In genomic region chr2:169479257-169480078, GRCh38 we compare ENCODE assay signal across 8 cellular contexts. TPM values are rescaled to one million over a fixed set of nuclear protein-coding genes. Genes with fewer than 3 reads are reported as not detected.
DNase-seq lines count a peak whose midpoint lies in the region; ATAC-seq and TF ChIP-seq lines count a peak whose summit lies in the region.

BBS5 (plus strand) TSS chr2:169479494; CDS start chr2:169479554, 60 bp downstream.

- peak in 3 of 4 experiments; percentile 30 to 67 (median 40) for TF ChIP-seq CTCF in gastroesophageal sphincter (IDR thresholded peaks at IDR 0.05)

- ATAC-seq in GM21619 (IDR thresholded peaks at IDR 0.05; ENCODE audit: unreplicated experiment) (peak; percentile 97), gastroesophageal sphincter (peak; percentile 94)

- H2BK15ac ChIP-seq in neuronal stem cell (ENCODE audit: low read length), result no peak within 1 kb of the TSS

- H3K4me1 ChIP-seq in gastroesophageal sphincter, result peaks cover 0 to 21% (median 4%) of the 10 kb centered on the region in 3 donors
- peaks cover 0 to 2% of the 10 kb centered on the region in 2 donors for H3K4me1 ChIP-seq in neuronal stem cell (ENCODE audit: control insufficient read depth in 2 of 2, insufficient read depth in 1 of 2, low read depth in 1 of 2, low read length in 2 of 2)
- peaks cover 6 to 27% (median 23%) of the 10 kb centered on the region in 5 donors for H3K4me1 ChIP-seq in subcutaneous abdominal adipose tissue (ENCODE audit: control insufficient read depth in 5 of 5, insufficient read depth in 5 of 5, low read length in 5 of 5)

- H3K4ac ChIP-seq in neuronal stem cell (ENCODE audit: low read length), result no peak within 1 kb of the TSS

- no peaks in the 10 kb centered on the region for H3K27me3 ChIP-seq in gastroesophageal sphincter
- H3K27me3 ChIP-seq in neuronal stem cell (ENCODE audit: control insufficient read depth in 3 of 3, insufficient read depth in 3 of 3, low read depth in 1 of 3, low read length in 3 of 3), result peaks cover 0 to 4% (median 4%) of the 10 kb centered on the region in 3 experiments
- H3K27me3 ChIP-seq in subcutaneous abdominal adipose tissue (ENCODE audit: control insufficient read depth in 5 of 5, insufficient read depth in 4 of 5, low read length in 5 of 5), result no peaks in the 10 kb centered on the region

- H2AFZ ChIP-seq in neuronal stem cell (ENCODE audit: low read length), result peak within 1 kb of the TSS; percentile 96

- H3K27ac ChIP-seq in gastroesophageal sphincter (peak within 1 kb of the TSS; percentile 67 to 87 (median 84)), neuronal stem cell (replicated peaks; ENCODE audit: low read length) (no peak within 1 kb of the TSS), subcutaneous abdominal adipose tissue (ENCODE audit: low read depth, low read length) (peak within 1 kb of the TSS; percentile 47)

- DNase-seq in DMS153 treated with DMSO at 0.1 percent for 48 hours (lab: John Stamatoyannopoulos, UW; ENCODE audit: unreplicated experiment) (peak; percentile 69), KG1 (lab: John Stamatoyannopoulos, UW) (peak; percentile 46), SHP77 treated with DMSO at 0.1 percent for 48 hours (lab: John Stamatoyannopoulos, UW) (peak; percentile 32), neuronal stem cell (ENCODE audit: low spot score) (peak; percentile 68)
- peak; percentile 42 for DNase-seq in activated gamma-delta T cell treated with anti-CD3 and anti-CD28 coated beads, Interleukin-2, amount 50 U/mL, for 16 hours (ENCODE audit: low read depth)

- H2BK12ac ChIP-seq in neuronal stem cell (ENCODE audit: low read length), result no peak within 1 kb of the TSS

- H3K9me3 ChIP-seq in gastroesophageal sphincter (no peaks in the 10 kb centered on the region), neuronal stem cell (replicated peaks in 1 of 2; ENCODE audit: control insufficient read depth in 2 of 2, insufficient read depth in 1 of 2, low read depth in 1 of 2, low read length in 2 of 2) (no peaks in the 10 kb centered on the region), subcutaneous abdominal adipose tissue (ENCODE audit: control insufficient read depth in 5 of 5, low read length in 5 of 5) (no peaks in the 10 kb centered on the region)

- peak within 1 kb of the TSS; percentile 42 for H3K14ac ChIP-seq in neuronal stem cell (ENCODE audit: low read length)

- H2AK5ac ChIP-seq in neuronal stem cell (ENCODE audit: low read depth, low read length), result no peak within 1 kb of the TSS

- no peak within 1 kb of the TSS for H4K8ac ChIP-seq in neuronal stem cell (ENCODE audit: low read depth, low read length)

- H3K36me3 ChIP-seq in gastroesophageal sphincter (peaks cover 0 to 24% of the 10 kb centered on the region in 2 donors), neuronal stem cell (replicated peaks in 1 of 2; ENCODE audit: control insufficient read depth in 2 of 2, insufficient read depth in 2 of 2, low read length in 2 of 2) (peaks cover 0 to 11% of the 10 kb centered on the region in 2 donors), subcutaneous abdominal adipose tissue (ENCODE audit: control insufficient read depth in 5 of 5, insufficient read depth in 5 of 5, low read length in 5 of 5) (peaks cover 5 to 21% (median 12%) of the 10 kb centered on the region in 5 donors)

- no peak within 1 kb of the TSS for H2BK120ac ChIP-seq in neuronal stem cell (ENCODE audit: low read depth, low read length)

- peak within 1 kb of the TSS; percentile 90 for H3K9ac ChIP-seq in neuronal stem cell (ENCODE audit: low read depth, low read length, poor library complexity)
- H3K9ac ChIP-seq in subcutaneous abdominal adipose tissue (ENCODE audit: low read length in 5 of 5), result peak within 1 kb of the TSS; percentile 31 to 94 (median 83)

- peak within 1 kb of the TSS; percentile 77 for H3K23ac ChIP-seq in neuronal stem cell (ENCODE audit: low read depth, low read length, poor library complexity)

- H3K4me3 ChIP-seq in gastroesophageal sphincter, result peak within 1 kb of the TSS; percentile 66 to 75
- peak within 1 kb of the TSS; percentile 81 to 84 for H3K4me3 ChIP-seq in neuronal stem cell (ENCODE audit: low read length in 2 of 2)
- peak within 1 kb of the TSS; percentile 87 to 94 (median 93) for H3K4me3 ChIP-seq in subcutaneous abdominal adipose tissue (ENCODE audit: low read depth in 1 of 5, low read length in 5 of 5)

- WGBS in gastroesophageal sphincter (ENCODE audit: low coverage in 1 of 2), 2 donors, result 0% methylated on average over 8 to 9 of the region's 71 CpGs
- no CpG with 5 or more reads among the region's 71 CpGs for WGBS in neuronal stem cell (ENCODE audit: extremely low coverage in 2 of 2, insufficient read length in 2 of 2, insufficient replicate concordance in 1 of 2), 2 donors

- peak within 1 kb of the TSS; percentile 79 for H3K4me2 ChIP-seq in neuronal stem cell (ENCODE audit: insufficient read depth, low read length, poor library complexity, severe bottlenecking)

- TF ChIP-seq POLR2A in gastroesophageal sphincter (IDR thresholded peaks at IDR 0.05), result no peak

- no peaks in the 10 kb centered on the region for H3K79me1 ChIP-seq in neuronal stem cell (ENCODE audit: low read depth, low read length)

- no peak for TF ChIP-seq EP300 in gastroesophageal sphincter (IDR thresholded peaks at IDR 0.05)

- no peak within 1 kb of the TSS for H4K91ac ChIP-seq in neuronal stem cell (ENCODE audit: low read depth, low read length, poor library complexity)

- H2BK5ac ChIP-seq in neuronal stem cell (ENCODE audit: low read length), result no peak within 1 kb of the TSS

- peak within 1 kb of the TSS; percentile 80 for H3K18ac ChIP-seq in neuronal stem cell (ENCODE audit: low read length)

RNA-seq across cellular contexts. Expression of gene BBS5, which starts in this region (rescaled TPM):
- 10 to 100 TPM in 1 of 4 donors, 1 to 10 TPM in 3; 6.9 to 16.2 (median 8.6) TPM for total RNA-seq in gastroesophageal sphincter
- polyA plus RNA-seq in neuronal stem cell (2013, experiment 1 of 2), result 5.1 TPM
- polyA plus RNA-seq in neuronal stem cell (2013, experiment 2 of 2), result 5.1 TPM
